In the genomic region with DNA sequence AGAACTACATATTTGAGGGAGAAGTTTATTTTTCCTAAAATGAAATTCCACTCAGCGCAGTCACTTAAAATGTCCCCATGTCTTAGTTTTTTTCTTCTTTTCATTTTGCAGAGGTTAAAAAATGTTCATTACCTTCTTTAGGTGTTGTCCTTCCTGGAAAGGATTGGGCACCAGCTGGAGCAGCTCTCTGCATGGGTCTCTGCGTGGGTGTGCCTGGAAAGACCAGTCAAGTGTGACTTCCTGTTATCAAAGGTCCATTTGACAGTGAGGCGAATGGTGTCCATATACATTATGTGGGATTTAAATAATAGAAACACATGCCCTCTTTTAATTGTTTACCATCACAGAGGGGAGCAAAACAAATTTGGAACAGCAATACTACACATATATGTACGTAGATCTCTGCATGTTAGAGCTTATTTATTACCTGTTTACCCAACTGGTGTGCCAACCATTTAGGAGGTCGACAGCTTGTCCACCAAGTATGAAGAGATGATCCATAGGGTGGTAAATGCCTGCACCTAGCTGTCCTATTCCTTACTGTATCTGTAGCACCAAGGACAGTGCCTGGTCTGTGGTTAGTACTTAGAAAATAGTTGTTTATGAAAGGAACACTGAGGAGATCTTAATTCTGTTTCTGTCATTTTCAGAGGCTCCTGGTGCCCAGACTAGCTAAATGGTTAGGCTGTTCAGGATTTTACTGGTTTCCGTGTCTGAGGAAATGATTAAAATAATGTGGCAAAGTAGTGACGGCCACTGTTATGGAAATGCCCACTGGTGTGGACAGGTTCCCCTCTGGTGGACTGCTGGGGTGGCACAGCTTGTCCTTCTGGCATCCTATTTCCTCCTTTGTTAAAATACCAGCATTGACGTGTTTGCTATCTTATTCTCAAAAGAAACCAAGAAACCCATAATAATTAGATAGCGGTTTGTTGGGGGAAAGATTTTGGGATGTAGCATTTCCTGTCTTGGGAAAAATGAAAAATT, we compare ENCODE assay signal across 12 cellular contexts.
DNase-seq lines count a peak whose midpoint lies in the region; ATAC-seq and TF ChIP-seq lines count a peak whose summit lies in the region.
"Had no signal": no experiment of that assay in that cellular context is flagged by ENCODE, and none has a peak within 500 bp of the region (broad histone marks: within the 10 kb centered on the region; RNA-seq: fewer than 3 reads in every experiment).

No MANE protein-coding gene starts in this region.

- no peaks in the 10 kb centered on the region for H3K36me3 ChIP-seq in cardiac muscle cell
- no peaks in the 10 kb centered on the region for H3K36me3 ChIP-seq in right atrium auricular region
- no peaks in the 10 kb centered on the region for H3K36me3 ChIP-seq in thyroid gland

- H3K4me1 ChIP-seq in cardiac muscle cell (ENCODE audit: low read depth) (no peaks in the 10 kb centered on the region), right atrium auricular region (peaks cover 0 to 3% of the 10 kb centered on the region in 2 donors), thyroid gland (no peaks in the 10 kb centered on the region)

- intact Hi-C loops in thyroid gland (cut with DNase I): no loop called here

- no peak for ATAC-seq in GM21360 (IDR thresholded peaks at IDR 0.05; ENCODE audit: unreplicated experiment)
- ATAC-seq: stimulated activated effector memory CD8-positive, alpha-beta T cell treated with anti-CD3 and anti-CD28 coated beads, Interleukin-12 subunit alpha, Interleukin-12 subunit beta, amount 100 ng/mL, for 72 hours had no signal

- H3K4me3 ChIP-seq in cardiac muscle cell (no peak overlapping the region), right atrium auricular region (no peak overlapping the region), epithelial cell of proximal tubule (ENCODE audit: low read depth, low read length) (no peak overlapping the region), thyroid gland (replicated peaks in 1 of 3) (no peak overlapping the region)

- DNase-seq in cardiac muscle cell (ENCODE audit: low read depth in 1 of 2, low spot score in 1 of 2) (peak in 1 of 2 donors; percentile 27), right atrium auricular region (ENCODE audit: low spot score) (no peak), NCI-H748 (lab: John Stamatoyannopoulos, UW; ENCODE audit: unreplicated experiment) (peak; percentile 95), epithelial cell of proximal tubule (ENCODE audit: low read depth) (no peak), thyroid gland (peak in 1 of 2 donors; percentile 8), T-helper 9 cell (no peak), GM10248 (ENCODE audit: extremely low spot score) (no peak)
- DNase-seq: CD4-positive, alpha-beta memory T cell; kidney glomerular epithelial cell had no signal

- TF ChIP-seq CTCF in cardiac muscle cell (IDR thresholded peaks at IDR 0.05; ENCODE audit: low read depth, low read length): peak; percentile 39
- peak in 1 of 2 donors; percentile 41 for TF ChIP-seq CTCF in right atrium auricular region (IDR thresholded peaks at IDR 0.05)
- peak; percentile 37 for TF ChIP-seq CTCF in epithelial cell of proximal tubule (conservative IDR thresholded peaks at IDR 0.05; ENCODE audit: low read depth, low read length)
- TF ChIP-seq CTCF in thyroid gland (IDR thresholded peaks at IDR 0.05): peak in 4 of 6 experiments; percentile 14 to 42 (median 34)
- no peak for TF ChIP-seq CTCF in GM10248 (IDR thresholded peaks at IDR 0.05; ENCODE audit: control extremely low read depth, extremely low read depth, low read depth, missing control alignments)

- POLR2A ChIA-PET in GM10248 (lab: Yijun Ruan, JAX): no interaction called here

- whole genome bisulfite sequencing in thyroid gland, 2 donors: 77 to 80% methylated on average over 9 of the region's 9 CpGs

- CTCF ChIA-PET in GM10248 (lab: Yijun Ruan, JAX): interaction anchor here (1.3 to 3.4 kb wide), 2 partner anchors 18 to 490 kb away, joined by 3 to 10 read pairs; no protein-coding TSS in a partner anchor

- H3K27me3 ChIP-seq in cardiac muscle cell: no peaks in the 10 kb centered on the region
- no peaks in the 10 kb centered on the region for H3K27me3 ChIP-seq in right atrium auricular region
- no peaks in the 10 kb centered on the region for H3K27me3 ChIP-seq in thyroid gland

- TF ChIP-seq POLR2A in thyroid gland (IDR thresholded peaks at IDR 0.05): no peak

- no peak overlapping the region for H3K27ac ChIP-seq in cardiac muscle cell
- no peak overlapping the region for H3K27ac ChIP-seq in right atrium auricular region
- no peak overlapping the region for H3K27ac ChIP-seq in thyroid gland
- H3K27ac ChIP-seq: KMS-11 had no signal

- H3K9me3 ChIP-seq in cardiac muscle cell (ENCODE audit: low read depth): no peaks in the 10 kb centered on the region
- H3K9me3 ChIP-seq in right atrium auricular region: no peaks in the 10 kb centered on the region
- no peaks in the 10 kb centered on the region for H3K9me3 ChIP-seq in thyroid gland
